Comparison of ENCODE assay signal across 8 cellular contexts in the genomic region with DNA sequence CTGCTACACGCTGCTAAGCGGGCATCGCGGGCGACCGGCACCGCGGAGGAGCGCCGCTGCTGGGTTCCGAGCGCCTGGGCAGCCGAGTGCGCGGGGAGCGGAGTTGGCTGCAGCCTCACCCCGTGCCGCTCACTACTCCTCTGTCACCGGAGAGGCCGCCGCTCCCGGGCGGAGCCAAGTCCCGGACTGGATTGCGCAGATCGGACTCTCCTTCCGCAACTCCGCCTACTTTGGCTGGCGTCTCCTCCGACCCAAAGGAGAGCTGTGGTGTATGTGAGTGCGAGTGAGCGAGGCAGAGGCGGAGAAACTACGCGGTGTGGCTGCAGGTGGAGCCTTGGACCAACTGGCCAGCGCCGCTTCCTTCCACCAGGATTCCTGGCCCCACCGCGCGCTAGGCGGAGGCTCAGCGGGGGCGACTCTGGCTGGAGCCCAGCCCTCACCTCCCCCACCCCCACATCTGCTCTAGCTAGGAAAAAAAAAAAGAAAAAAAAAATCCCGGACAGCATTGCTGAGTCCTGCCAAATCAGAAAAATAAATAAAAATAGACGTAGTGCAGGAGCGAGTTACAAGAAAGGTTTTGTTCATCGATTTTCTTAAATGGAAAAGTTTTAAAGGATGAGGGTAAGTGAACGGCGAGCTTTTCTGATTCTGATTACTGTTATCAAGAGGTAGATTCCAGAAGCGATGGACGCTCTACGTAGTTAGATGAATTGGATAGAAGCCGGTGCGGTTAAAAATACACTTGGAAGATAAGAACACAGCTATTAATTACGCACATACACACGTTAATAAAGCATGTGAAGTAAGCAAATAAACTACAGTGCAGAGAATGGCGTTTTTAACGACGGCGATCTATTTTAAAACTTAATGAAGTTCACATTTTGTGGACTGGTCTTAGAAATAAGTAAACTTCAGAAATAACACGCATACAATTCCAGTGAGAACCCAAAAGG. TPM values are rescaled to one million over a fixed set of nuclear protein-coding genes. Genes with fewer than 3 reads are reported as not detected.
DNase-seq lines count a peak whose midpoint lies in the region; TF ChIP-seq lines count a peak whose summit lies in the region.

A gene with protein sequence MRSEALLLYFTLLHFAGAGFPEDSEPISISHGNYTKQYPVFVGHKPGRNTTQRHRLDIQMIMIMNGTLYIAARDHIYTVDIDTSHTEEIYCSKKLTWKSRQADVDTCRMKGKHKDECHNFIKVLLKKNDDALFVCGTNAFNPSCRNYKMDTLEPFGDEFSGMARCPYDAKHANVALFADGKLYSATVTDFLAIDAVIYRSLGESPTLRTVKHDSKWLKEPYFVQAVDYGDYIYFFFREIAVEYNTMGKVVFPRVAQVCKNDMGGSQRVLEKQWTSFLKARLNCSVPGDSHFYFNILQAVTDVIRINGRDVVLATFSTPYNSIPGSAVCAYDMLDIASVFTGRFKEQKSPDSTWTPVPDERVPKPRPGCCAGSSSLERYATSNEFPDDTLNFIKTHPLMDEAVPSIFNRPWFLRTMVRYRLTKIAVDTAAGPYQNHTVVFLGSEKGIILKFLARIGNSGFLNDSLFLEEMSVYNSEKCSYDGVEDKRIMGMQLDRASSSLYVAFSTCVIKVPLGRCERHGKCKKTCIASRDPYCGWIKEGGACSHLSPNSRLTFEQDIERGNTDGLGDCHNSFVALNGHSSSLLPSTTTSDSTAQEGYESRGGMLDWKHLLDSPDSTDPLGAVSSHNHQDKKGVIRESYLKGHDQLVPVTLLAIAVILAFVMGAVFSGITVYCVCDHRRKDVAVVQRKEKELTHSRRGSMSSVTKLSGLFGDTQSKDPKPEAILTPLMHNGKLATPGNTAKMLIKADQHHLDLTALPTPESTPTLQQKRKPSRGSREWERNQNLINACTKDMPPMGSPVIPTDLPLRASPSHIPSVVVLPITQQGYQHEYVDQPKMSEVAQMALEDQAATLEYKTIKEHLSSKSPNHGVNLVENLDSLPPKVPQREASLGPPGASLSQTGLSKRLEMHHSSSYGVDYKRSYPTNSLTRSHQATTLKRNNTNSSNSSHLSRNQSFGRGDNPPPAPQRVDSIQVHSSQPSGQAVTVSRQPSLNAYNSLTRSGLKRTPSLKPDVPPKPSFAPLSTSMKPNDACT (minus strand): TSS at position 142 of the 953 bp plus-strand sequence. CDS start 69,879 bp downstream, outside the sequence.

- no peaks in the 10 kb centered on the region for H3K79me2 ChIP-seq in GM23248 (ENCODE audit: insufficient read depth)
- no peaks in the 10 kb centered on the region for H3K79me2 ChIP-seq in KMS-11 (ENCODE audit: insufficient read depth, low read depth)

- DNase-seq in GM06990 (ENCODE audit: extremely low read depth, insufficient read length) (peak; percentile 92), GM23248 (peak; percentile 85), SIG-M5 (lab: John Stamatoyannopoulos, UW) (peak; percentile 53), brain microvascular endothelial cell (peak; percentile 85), iPS DF 6.9 (ENCODE audit: low read depth, low spot score) (peak; percentile 97), renal cortical epithelial cell (ENCODE audit: low read depth) (peak; percentile 89), GDM1 (lab: John Stamatoyannopoulos, UW) (no peak)

- H3K4me2 ChIP-seq in GM23248 (ENCODE audit: unreplicated experiment) = peak within 1 kb of the TSS; percentile 83
- peak within 1 kb of the TSS; percentile 91 for H3K4me2 ChIP-seq in KMS-11

- H2AFZ ChIP-seq in GM23248 = peak within 1 kb of the TSS; percentile 84
- peak within 1 kb of the TSS; percentile 80 for H2AFZ ChIP-seq in KMS-11 (ENCODE audit: low read depth)

- TF ChIP-seq CTCF in GM06990 (IDR thresholded peaks at IDR 0.05; ENCODE audit: insufficient read depth, low read length, poor library complexity, severe bottlenecking) (no peak), KMS-11 (conservative IDR thresholded peaks at IDR 0.05; ENCODE audit: low read depth, low read length) (no peak), brain microvascular endothelial cell (IDR thresholded peaks at IDR 0.05; ENCODE audit: low read depth, low read length, missing control alignments) (no peak)

- H3K27ac ChIP-seq in GM23248 (no peak within 1 kb of the TSS), KMS-11 (no peak within 1 kb of the TSS), brain microvascular endothelial cell (no peak within 1 kb of the TSS), iPS DF 6.9 (ENCODE audit: low read length) (no peak within 1 kb of the TSS)

- no peaks in the 10 kb centered on the region for H3K36me3 ChIP-seq in GM06990 (ENCODE audit: control insufficient read depth, insufficient read depth, low read length)
- no peaks in the 10 kb centered on the region for H3K36me3 ChIP-seq in GM23248 (ENCODE audit: low read depth)
- H3K36me3 ChIP-seq in KMS-11 (ENCODE audit: insufficient read depth) = no peaks in the 10 kb centered on the region
- no peaks in the 10 kb centered on the region for H3K36me3 ChIP-seq in brain microvascular endothelial cell (replicated peaks)
- H3K36me3 ChIP-seq in iPS DF 6.9 (ENCODE audit: control insufficient read depth, insufficient read depth, low read length) = no peaks in the 10 kb centered on the region

- H3K9me2 ChIP-seq in GM23248 (ENCODE audit: insufficient read depth) = no peaks in the 10 kb centered on the region

- H3K27me3 ChIP-seq in GM06990 (replicated peaks; ENCODE audit: control insufficient read depth, insufficient read depth, low read length) (peaks cover 10% of the 10 kb centered on the region), GM23248 (replicated peaks; ENCODE audit: insufficient read depth) (peaks cover 56% of the 10 kb centered on the region), KMS-11 (ENCODE audit: insufficient read depth, low read depth) (0 out of 2 replicates have a peak, but pooled peaks cover 8% of the 10 kb centered on the region), brain microvascular endothelial cell (replicated peaks) (peaks cover 33% of the 10 kb centered on the region), iPS DF 6.9 (ENCODE audit: control insufficient read depth, insufficient read depth, low read length) (no peaks in the 10 kb centered on the region)

- H4K20me1 ChIP-seq in GM23248 (ENCODE audit: insufficient read depth) (no peaks in the 10 kb centered on the region), KMS-11 (ENCODE audit: insufficient read depth) (no peaks in the 10 kb centered on the region)

- H3K9ac ChIP-seq in GM23248 (no peak within 1 kb of the TSS), KMS-11 (peak within 1 kb of the TSS; percentile 35; the same call in 1 of the 2 replicates)

- H3K4me3 ChIP-seq in GM06990 (replicated peaks; ENCODE audit: low read depth, low read length) (peak within 1 kb of the TSS; percentile 59), GM23248 (peak within 1 kb of the TSS; percentile 76), KMS-11 (IDR thresholded peaks at IDR 0.05; ENCODE audit: insufficient read depth, low read depth, low read length) (no peak within 1 kb of the TSS), brain microvascular endothelial cell (ENCODE audit: low read depth, low read length) (peak within 1 kb of the TSS; percentile 66), iPS DF 6.9 (ENCODE audit: low read length) (peak within 1 kb of the TSS; percentile 99)

- H3K4me1 ChIP-seq in GM23248 (ENCODE audit: insufficient read depth) (peaks cover 4% of the 10 kb centered on the region; the same call in 1 of the 2 replicates), KMS-11 (ENCODE audit: low read depth, poor library complexity, severe bottlenecking) (peaks cover 24% of the 10 kb centered on the region), iPS DF 6.9 (ENCODE audit: control insufficient read depth, insufficient read depth, low read length) (0 out of 2 replicates have a peak, but pooled peaks cover 2% of the 10 kb centered on the region)

- H3F3A ChIP-seq in GM23248 (ENCODE audit: insufficient read depth) = no peaks in the 10 kb centered on the region

- WGBS in GM23248 (ENCODE audit: low coverage in 1 of 2, low lambda C conversion rate in 2 of 2, missing lambda C conversion rate in 2 of 2), 2 experiments = 1 to 2% methylated on average over 39 to 41 of the region's 61 CpGs
- WGBS in iPS DF 6.9 (ENCODE audit: insufficient coverage, insufficient read length) = no CpG with 5 or more reads among the region's 61 CpGs

- H3K9me3 ChIP-seq in GM23248 (ENCODE audit: low read depth) (no peaks in the 10 kb centered on the region), iPS DF 6.9 (ENCODE audit: control insufficient read depth, insufficient read depth, low read length) (no peaks in the 10 kb centered on the region)

- in situ Hi-C loops in GM23248 (cut with MboI) (no loop called here), brain microvascular endothelial cell (cut with HindIII; ENCODE audit: low pct_ligation_motif_present, low sequenced_read_pairs) (no loop called here)

RNA-seq across cellular contexts. Expression of the gene that starts here (rescaled TPM):
- total RNA-seq in GM23248 (2014; rRNA removed; shearing (Covaris generic)) = under 0.01 TPM in 1 of 2 replicates, not detected in the other
- 0.38 and 0.79 TPM in 2 replicates for polyA plus RNA-seq in GM23248 (2016; fragmentation: Nextera tagmentation; extraction: Ambion mirVana)
- total RNA-seq in renal cortical epithelial cell = 1.0 and 6.9 TPM in 2 replicates

Comparison
In these comparisons a context has a peak if more than half of its experiments do, and no peak if none do; other contexts are left out.
1. Peak in DNase-seq, H3K4me3 ChIP-seq and H3K4me2 ChIP-seq in GM23248; RNA of the gene not detected or under 1 TPM.